23 cellular contexts compared by ENCODE assay signal in the genomic region with DNA sequence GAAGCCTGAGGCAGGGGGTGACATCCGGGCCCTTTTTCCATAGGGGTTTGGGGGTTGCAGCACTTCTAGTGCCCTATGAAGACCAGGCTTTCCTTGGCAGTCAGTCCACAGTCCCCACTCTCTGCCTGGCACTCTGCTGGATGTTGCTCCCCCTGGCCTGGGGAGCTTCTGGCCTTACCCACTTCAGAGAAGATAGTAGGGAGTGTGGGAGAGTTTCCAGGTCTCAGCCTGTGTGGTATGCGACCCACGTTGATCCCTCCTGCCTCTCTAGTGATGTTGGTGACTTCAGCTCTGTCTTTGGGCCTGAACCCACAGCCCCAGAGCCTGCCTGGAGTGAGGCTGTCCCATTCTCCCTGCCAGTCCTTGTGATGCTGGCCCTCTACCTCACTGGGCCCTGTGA.
DNase-seq lines count a peak whose midpoint lies in the region; ATAC-seq and TF ChIP-seq lines count a peak whose summit lies in the region.
"Had no signal": no experiment of that assay in that cellular context is flagged by ENCODE, and none has a peak within 500 bp of the region (broad histone marks: within the 10 kb centered on the region; RNA-seq: fewer than 3 reads in every experiment).

No MANE protein-coding gene starts in this region.

- peak overlapping the region in 6 of 7 donors; percentile 21 to 83 (median 70) for H3K27ac Mint-ChIP-seq in CD14-positive monocyte
- peak overlapping the region; percentile 48 for H3K27ac Mint-ChIP-seq in activated T-helper 17 cell treated with anti-CD3 and anti-CD28 coated beads, Interleukin-2, amount 50 U/mL, for 72 hours
- H3K27ac Mint-ChIP-seq: activated CD8-positive, alpha-beta T cell treated with anti-CD3 and anti-CD28 coated beads for 36 hours had no signal

- H3K9me3 Mint-ChIP-seq in CD14-positive monocyte, result no peaks in the 10 kb centered on the region
- no peaks in the 10 kb centered on the region for H3K9me3 Mint-ChIP-seq in activated T-helper 17 cell treated with anti-CD3 and anti-CD28 coated beads, Interleukin-2, amount 50 U/mL, for 72 hours
- H3K9me3 Mint-ChIP-seq: activated CD8-positive, alpha-beta T cell treated with anti-CD3 and anti-CD28 coated beads for 36 hours had no signal

- H3K4me1 ChIP-seq in left ventricle myocardium inferior (peaks cover 45% of the 10 kb centered on the region), sigmoid colon (peaks cover 0 to 25% (median 21%) of the 10 kb centered on the region in 4 donors)
- H3K4me1 ChIP-seq: HAP-1 had no signal

- 87 to 90% methylated on average over 3 of the region's 3 CpGs for WGBS in sigmoid colon, 2 donors

- no peaks in the 10 kb centered on the region for H3K27me3 Mint-ChIP-seq in CD14-positive monocyte (ENCODE audit: low read depth in 3 of 3)
- no peaks in the 10 kb centered on the region for H3K27me3 Mint-ChIP-seq in activated T-helper 17 cell treated with anti-CD3 and anti-CD28 coated beads, Interleukin-2, amount 50 U/mL, for 72 hours
- H3K27me3 Mint-ChIP-seq: activated CD8-positive, alpha-beta T cell treated with anti-CD3 and anti-CD28 coated beads for 36 hours had no signal

- no peaks in the 10 kb centered on the region for H3K9me3 ChIP-seq in left ventricle myocardium inferior (replicated peaks)
- no peaks in the 10 kb centered on the region for H3K9me3 ChIP-seq in sigmoid colon
- H3K9me3 ChIP-seq: BE2C, HAP-1, SJSA1 had no signal

- H3K36me3 ChIP-seq in left ventricle myocardium inferior (peaks cover 42% of the 10 kb centered on the region), sigmoid colon (peaks cover 0 to 45% (median 21%) of the 10 kb centered on the region in 4 donors)

- H3K4me3 Mint-ChIP-seq in CD14-positive monocyte, result no peak overlapping the region
- no peak overlapping the region for H3K4me3 Mint-ChIP-seq in activated T-helper 17 cell treated with anti-CD3 and anti-CD28 coated beads, Interleukin-2, amount 50 U/mL, for 72 hours
- H3K4me3 Mint-ChIP-seq: activated CD8-positive, alpha-beta T cell treated with anti-CD3 and anti-CD28 coated beads for 36 hours had no signal

- ATAC-seq in activated T-helper 17 cell treated with anti-CD3 and anti-CD28 coated beads, Interleukin-2, amount 50 U/mL, for 72 hours (replicated peaks), result no peak
- ATAC-seq in GM19328 (IDR thresholded peaks at IDR 0.05; ENCODE audit: unreplicated experiment), result no peak
- no peak for ATAC-seq in GM19463 (IDR thresholded peaks at IDR 0.05; ENCODE audit: unreplicated experiment)
- ATAC-seq: activated CD8-positive, alpha-beta T cell treated with anti-CD3 and anti-CD28 coated beads for 36 hours had no signal

- TF ChIP-seq CTCF in CD14-positive monocyte (IDR thresholded peaks at IDR 0.05) (no peak), left ventricle myocardium inferior (IDR thresholded peaks at IDR 0.05; ENCODE audit: borderline replicate concordance) (no peak), sigmoid colon (IDR thresholded peaks at IDR 0.05) (no peak)

- H3K4me1 Mint-ChIP-seq in CD14-positive monocyte, result peaks cover 9% of the 10 kb centered on the region
- H3K4me1 Mint-ChIP-seq in activated T-helper 17 cell treated with anti-CD3 and anti-CD28 coated beads, Interleukin-2, amount 50 U/mL, for 72 hours, result peaks cover 5% of the 10 kb centered on the region

- intact Hi-C loops in CD14-positive monocyte (cut with micrococcal nuclease) (no loop called here), left ventricle myocardium inferior (cut with micrococcal nuclease) (no loop called here), sigmoid colon (cut with DNase I) (no loop called here)

- no peak for DNase-seq in CD14-positive monocyte (ENCODE audit: low spot score)
- no peak for DNase-seq in left ventricle myocardium inferior
- no peak for DNase-seq in sigmoid colon
- DNase-seq in islet precursor cell, result no peak
- DNase-seq in NCI-H187 (lab: John Stamatoyannopoulos, UW), result no peak
- DNase-seq: activated CD4-positive, CD25-positive, alpha-beta regulatory T cell treated with anti-CD3 and anti-CD28 coated beads, Interleukin-2, amount 50 U/mL, for 72 hours; activated CD8-positive, alpha-beta T cell treated with anti-CD3 and anti-CD28 coated beads for 36 hours; activated gamma-delta T cell treated with Interleukin-2 at 50 U/mL for 16 hours; BE2C; cerebellar nuclear complex; DMS153; NCI-H1105; NCI-H2081; NCI-H226; posterior cingulate gyrus; stimulated activated CD4-positive, alpha-beta T cell treated with anti-CD3 and anti-CD28 coated beads, Interleukin-15, amount 100 ng/mL, for 24 hours; stimulated activated naive CD4-positive, alpha-beta T cell treated with Interleukin-2 at 50 U/mL for 16 hours had no signal

- H3K36me3 Mint-ChIP-seq in CD14-positive monocyte, result peaks cover 93 to 98% of the 10 kb centered on the region in 2 donors
- peaks cover 74% of the 10 kb centered on the region for H3K36me3 Mint-ChIP-seq in activated T-helper 17 cell treated with anti-CD3 and anti-CD28 coated beads, Interleukin-2, amount 50 U/mL, for 72 hours (ENCODE audit: low read depth)

- H3K27me3 ChIP-seq in left ventricle myocardium inferior (ENCODE audit: low read depth), result no peaks in the 10 kb centered on the region
- H3K27me3 ChIP-seq in sigmoid colon, result no peaks in the 10 kb centered on the region
- H3K27me3 ChIP-seq: BE2C, SJSA1 had no signal

- H3K27ac ChIP-seq in left ventricle myocardium inferior (replicated peaks), result peak overlapping the region; percentile 72
- peak overlapping the region in 3 of 4 donors; percentile 58 to 76 (median 59) for H3K27ac ChIP-seq in sigmoid colon
- H3K27ac ChIP-seq: SJSA1 had no signal

- H3K4me3 ChIP-seq in left ventricle myocardium inferior, result no peak overlapping the region
- H3K4me3 ChIP-seq in sigmoid colon, result no peak overlapping the region
- H3K4me3 ChIP-seq: HAP-1, K562, SJSA1 had no signal

- TF ChIP-seq EP300 in sigmoid colon (IDR thresholded peaks at IDR 0.05), result no peak

- TF ChIP-seq POLR2A in sigmoid colon (IDR thresholded peaks at IDR 0.05), result no peak
